ENCODE assay signal across 25 cellular contexts in the genomic region with DNA sequence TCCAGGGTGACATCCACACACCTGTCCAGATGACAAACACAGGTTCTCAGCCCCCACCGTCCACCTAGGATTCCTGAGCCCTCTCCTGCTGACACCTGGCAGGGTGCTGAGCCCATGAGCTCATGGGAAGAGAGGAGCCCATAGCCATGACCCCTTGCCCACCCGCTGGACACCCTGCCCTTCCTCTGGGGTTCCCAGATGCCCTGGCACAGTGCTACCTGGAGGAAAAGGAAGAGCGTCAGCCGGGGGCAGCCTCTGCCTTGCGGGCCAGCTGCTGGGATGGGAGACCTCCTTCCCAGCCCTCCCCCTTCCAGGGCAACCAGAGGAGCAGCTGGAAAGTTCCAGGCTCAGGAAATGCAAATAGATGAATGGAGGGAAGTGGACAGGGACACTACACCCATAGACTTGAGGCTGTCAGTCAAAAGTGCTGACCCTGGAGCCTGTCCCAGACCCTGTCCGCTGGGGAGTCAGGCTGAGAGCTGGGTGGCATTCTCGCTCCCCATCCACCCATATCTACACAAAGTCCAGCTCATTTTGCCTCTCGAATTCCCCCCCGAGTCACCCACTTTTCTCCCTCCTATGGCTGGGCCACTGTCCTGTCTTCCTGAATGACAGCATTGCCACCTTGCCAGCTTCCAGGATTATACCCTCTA. TPM values are rescaled to one million over a fixed set of nuclear protein-coding genes. Genes with fewer than 3 reads are reported as not detected.
A peak's percentile ranks its signal among the peaks of the same experiment; 100 is the strongest.
DNase-seq lines count a peak whose midpoint lies in the region; ATAC-seq and TF ChIP-seq lines count a peak whose summit lies in the region.
"Had no signal": no experiment of that assay in that cellular context is flagged by ENCODE, and none has a peak within 500 bp of the region (broad histone marks: within the 10 kb centered on the region; RNA-seq: fewer than 3 reads in every experiment).

No MANE protein-coding gene starts in this region.

- peak overlapping the region in 1 of 2 donors; percentile 85 for H3K27ac Mint-ChIP-seq in natural killer cell treated with Interleukin-12 subunit alpha and Interleukin-12 subunit beta and Interleukin-15 and Interleukin-18, amount 100 ng/mL, for 72 hours
- peak overlapping the region in 1 of 2 donors; percentile 69 for H3K27ac Mint-ChIP-seq in natural killer cell
- H3K27ac Mint-ChIP-seq: activated naive CD4-positive, alpha-beta T cell treated with anti-CD3 and anti-CD28 coated beads, Interleukin-2, amount 10 ng/mL, durations not matched to agents 7 days and 5 days had no signal

- H2AFZ ChIP-seq in SU-DHL-6 (ENCODE audit: low read depth, low read length, severe bottlenecking), result no peak overlapping the region

- H3K9ac ChIP-seq in SU-DHL-6 (ENCODE audit: low read length), result peak overlapping the region; percentile 44
- no peak overlapping the region for H3K9ac ChIP-seq in mucosa of rectum (ENCODE audit: low read depth in 1 of 2, low read length in 2 of 2)

- H3K27ac ChIP-seq in SU-DHL-6 (ENCODE audit: low read depth, low read length) (peak overlapping the region; percentile 99), mucosa of rectum (ENCODE audit: low read depth in 2 of 2, low read length in 2 of 2) (peak overlapping the region; percentile 66 to 78)

- H3K4me2 ChIP-seq in SU-DHL-6 (ENCODE audit: low read depth, low read length, poor library complexity, severe bottlenecking), result peak overlapping the region; percentile 71

- H3K9me3 Mint-ChIP-seq in natural killer cell treated with Interleukin-12 subunit alpha and Interleukin-12 subunit beta and Interleukin-15 and Interleukin-18, amount 100 ng/mL, for 72 hours, result no peaks in the 10 kb centered on the region
- H3K9me3 Mint-ChIP-seq in natural killer cell, result no peaks in the 10 kb centered on the region
- H3K9me3 Mint-ChIP-seq: activated naive CD4-positive, alpha-beta T cell treated with anti-CD3 and anti-CD28 coated beads, Interleukin-2, amount 10 ng/mL, durations not matched to agents 7 days and 5 days; effector memory CD8-positive, alpha-beta T cell had no signal

- no peaks in the 10 kb centered on the region for H3K36me3 ChIP-seq in SU-DHL-6 (ENCODE audit: low read length)
- no peaks in the 10 kb centered on the region for H3K36me3 ChIP-seq in mucosa of rectum (ENCODE audit: control insufficient read depth in 2 of 2, insufficient read depth in 2 of 2, low read length in 2 of 2)
- H3K36me3 ChIP-seq: BE2C, neutrophil, tibial nerve had no signal

- H3K27me3 ChIP-seq in SU-DHL-6 (ENCODE audit: low read length), result no peaks in the 10 kb centered on the region
- no peaks in the 10 kb centered on the region for H3K27me3 ChIP-seq in mucosa of rectum (ENCODE audit: control insufficient read depth in 2 of 2, insufficient read depth in 2 of 2, low read length in 2 of 2)
- H3K27me3 ChIP-seq: BE2C, neutrophil, tibial nerve had no signal

- H3K9me2 ChIP-seq in SU-DHL-6 (replicated peaks; ENCODE audit: insufficient read depth, low read length), result no peaks in the 10 kb centered on the region

- ATAC-seq in natural killer cell treated with Interleukin-12 subunit alpha and Interleukin-12 subunit beta and Interleukin-15 and Interleukin-18, amount 100 ng/mL, for 72 hours, result no peak
- ATAC-seq in natural killer cell (no peak), HG02885 (IDR thresholded peaks at IDR 0.05; ENCODE audit: poor library complexity, unreplicated experiment) (no peak), GM18520 (IDR thresholded peaks at IDR 0.05; ENCODE audit: unreplicated experiment) (no peak)

- H3K4me3 ChIP-seq in SU-DHL-6 (ENCODE audit: insufficient read depth, low read length, poor library complexity, severe bottlenecking) (no peak overlapping the region), mucosa of rectum (ENCODE audit: low read length in 2 of 2) (no peak overlapping the region)
- H3K4me3 ChIP-seq: tibial nerve had no signal

- H3K4me1 Mint-ChIP-seq in natural killer cell treated with Interleukin-12 subunit alpha and Interleukin-12 subunit beta and Interleukin-15 and Interleukin-18, amount 100 ng/mL, for 72 hours (ENCODE audit: low read depth in 2 of 2), result peaks cover 31 to 42% of the 10 kb centered on the region in 2 donors
- peaks cover 30 to 32% of the 10 kb centered on the region in 2 donors for H3K4me1 Mint-ChIP-seq in natural killer cell

- H3K9me3 ChIP-seq in SU-DHL-6 (ENCODE audit: insufficient read depth, low read length), result no peaks in the 10 kb centered on the region; the same call in 1 of the 2 replicates
- H3K9me3 ChIP-seq in mucosa of rectum (ENCODE audit: control insufficient read depth in 2 of 2, low read length in 2 of 2), result no peaks in the 10 kb centered on the region
- H3K9me3 ChIP-seq: BE2C, neutrophil, tibial nerve had no signal

- peaks cover 5% of the 10 kb centered on the region in 2 donors for H3K4me1 ChIP-seq in mucosa of rectum (ENCODE audit: control insufficient read depth in 2 of 2, insufficient read depth in 2 of 2, low read length in 2 of 2)
- H3K4me1 ChIP-seq: BE2C had no signal

- H4K20me1 ChIP-seq in SU-DHL-6 (ENCODE audit: low read depth, low read length), result no peaks in the 10 kb centered on the region

- no peaks in the 10 kb centered on the region for H3K36me3 Mint-ChIP-seq in natural killer cell treated with Interleukin-12 subunit alpha and Interleukin-12 subunit beta and Interleukin-15 and Interleukin-18, amount 100 ng/mL, for 72 hours
- H3K36me3 Mint-ChIP-seq in natural killer cell, result no peaks in the 10 kb centered on the region
- H3K36me3 Mint-ChIP-seq: activated naive CD4-positive, alpha-beta T cell treated with anti-CD3 and anti-CD28 coated beads, Interleukin-2, amount 10 ng/mL, durations not matched to agents 7 days and 5 days had no signal

- H3K27me3 Mint-ChIP-seq in natural killer cell treated with Interleukin-12 subunit alpha and Interleukin-12 subunit beta and Interleukin-15 and Interleukin-18, amount 100 ng/mL, for 72 hours, result peaks cover 11 to 14% of the 10 kb centered on the region in 2 donors
- H3K27me3 Mint-ChIP-seq in natural killer cell (ENCODE audit: low read depth in 2 of 2), result peaks cover 0 to 7% of the 10 kb centered on the region in 2 donors
- H3K27me3 Mint-ChIP-seq: effector memory CD8-positive, alpha-beta T cell had no signal

- intact Hi-C loops in natural killer cell (cut with micrococcal nuclease), result no loop called here
- intact Hi-C loops in head of caudate nucleus (cut with DNase I), result no loop called here

- H3F3A ChIP-seq in SU-DHL-6 (ENCODE audit: insufficient read depth), result peaks cover 65% of the 10 kb centered on the region

- DNase-seq in natural killer cell treated with Interleukin-12 subunit alpha and Interleukin-12 subunit beta and Interleukin-15 and Interleukin-18, amount 100 ng/mL, for 72 hours (ENCODE audit: low spot score), result no peak
- DNase-seq in natural killer cell (no peak), head of caudate nucleus (no peak), NCI-H748 (lab: John Stamatoyannopoulos, UW; ENCODE audit: unreplicated experiment) (no peak)
- DNase-seq: activated naive CD4-positive, alpha-beta T cell treated with anti-CD3 and anti-CD28 coated beads, Interleukin-2, amount 10 ng/mL, durations not matched to agents 7 days and 5 days; BE2C; COR-L47; DMS79; effector memory CD8-positive, alpha-beta T cell; erythroblast; foreskin fibroblast; GOT3; kidney glomerular epithelial cell; NCI-H1105; NCI-H187 treated with DMSO at 0.1 percent for 48 hours; NCI-H524; SIG-M5; SW 1271; T1000 had no signal

- no peak for TF ChIP-seq CTCF in natural killer cell (IDR thresholded peaks at IDR 0.05)
- TF ChIP-seq CTCF in SU-DHL-6 (IDR thresholded peaks at IDR 0.05; ENCODE audit: insufficient read depth, low read length, poor library complexity, severe bottlenecking), result no peak

- no peaks in the 10 kb centered on the region for H3K79me2 ChIP-seq in SU-DHL-6 (ENCODE audit: insufficient read depth, low read length)

- peak overlapping the region; percentile 67 for H3K4me3 Mint-ChIP-seq in natural killer cell treated with Interleukin-12 subunit alpha and Interleukin-12 subunit beta and Interleukin-15 and Interleukin-18, amount 100 ng/mL, for 72 hours
- H3K4me3 Mint-ChIP-seq in natural killer cell, result no peak overlapping the region
- H3K4me3 Mint-ChIP-seq: activated naive CD4-positive, alpha-beta T cell treated with anti-CD3 and anti-CD28 coated beads, Interleukin-2, amount 10 ng/mL, durations not matched to agents 7 days and 5 days had no signal

RNA-seq across cellular contexts. Expression of gene ARHGEF18, which starts 12.3 kb away (rescaled TPM):
- total RNA-seq in natural killer cell treated with Interleukin-12 subunit alpha and Interleukin-12 subunit beta and Interleukin-15 and Interleukin-18, amount 100 ng/mL, for 72 hours, result 10 to 100 TPM; 42.3 to 56.3 TPM
- total RNA-seq in natural killer cell, result 10 to 100 TPM; 53.6 to 61.5 (median 54.1) TPM

RNA-seq across cellular contexts. Expression of gene INSR, which starts 42.2 kb away (rescaled TPM):
- total RNA-seq in natural killer cell treated with Interleukin-12 subunit alpha and Interleukin-12 subunit beta and Interleukin-15 and Interleukin-18, amount 100 ng/mL, for 72 hours, result 1 to 10 TPM; 1.1 to 1.7 TPM
- 1 to 10 TPM in 2 of 3 donors, under 1 TPM in 1; 0.50 to 4.9 (median 2.0) TPM for total RNA-seq in natural killer cell
